Comparison of ENCODE assay signal across 1 cellular context in the genomic region with DNA sequence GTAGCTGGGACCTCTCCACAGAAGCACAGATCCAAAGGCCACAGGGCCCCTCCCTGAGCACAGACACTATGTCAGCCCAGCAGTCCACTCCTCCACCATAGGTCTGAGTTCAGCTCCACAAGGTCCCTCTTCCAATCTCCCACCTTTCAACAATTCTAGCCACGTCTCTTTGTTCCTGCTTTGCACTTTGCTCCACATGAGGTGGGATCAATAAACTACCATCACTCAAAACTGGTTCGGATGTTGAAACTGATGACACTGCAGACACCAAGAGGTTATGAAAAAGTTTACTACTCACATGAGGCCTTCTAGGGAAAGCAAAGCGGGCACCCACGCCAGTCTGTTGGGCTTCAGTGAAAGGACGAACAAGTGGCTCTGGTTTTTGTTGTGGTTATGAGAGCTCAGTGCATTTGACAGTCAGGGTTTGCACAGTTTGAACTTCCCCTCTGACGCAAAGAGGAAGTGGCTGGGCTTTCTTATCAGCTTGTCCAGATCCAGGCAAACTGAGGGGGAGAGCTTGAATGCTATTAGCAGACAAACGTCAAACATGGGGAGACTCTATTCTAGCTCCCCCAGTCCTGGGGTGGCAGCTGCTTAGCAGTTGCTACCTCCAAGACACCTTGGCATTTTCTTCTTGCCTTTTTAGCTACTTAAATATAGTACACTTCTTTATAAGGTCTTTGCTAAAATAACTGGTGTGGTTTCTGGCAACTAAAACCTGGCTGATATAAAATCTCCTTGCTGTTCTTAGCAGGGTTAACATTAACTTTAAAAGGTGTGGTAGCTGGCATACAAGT.
A peak's percentile ranks its signal among the peaks of the same experiment; 100 is the strongest.
TF ChIP-seq lines count a peak whose summit lies in the region.

No MANE protein-coding gene starts in this region.

TF ChIP-seq in K562, 482 proteins besides CTCF, POLR2A, EP300 and RAD21 (continued from another document and continues in another):
- TF ChIP-seq, protein P1, sequence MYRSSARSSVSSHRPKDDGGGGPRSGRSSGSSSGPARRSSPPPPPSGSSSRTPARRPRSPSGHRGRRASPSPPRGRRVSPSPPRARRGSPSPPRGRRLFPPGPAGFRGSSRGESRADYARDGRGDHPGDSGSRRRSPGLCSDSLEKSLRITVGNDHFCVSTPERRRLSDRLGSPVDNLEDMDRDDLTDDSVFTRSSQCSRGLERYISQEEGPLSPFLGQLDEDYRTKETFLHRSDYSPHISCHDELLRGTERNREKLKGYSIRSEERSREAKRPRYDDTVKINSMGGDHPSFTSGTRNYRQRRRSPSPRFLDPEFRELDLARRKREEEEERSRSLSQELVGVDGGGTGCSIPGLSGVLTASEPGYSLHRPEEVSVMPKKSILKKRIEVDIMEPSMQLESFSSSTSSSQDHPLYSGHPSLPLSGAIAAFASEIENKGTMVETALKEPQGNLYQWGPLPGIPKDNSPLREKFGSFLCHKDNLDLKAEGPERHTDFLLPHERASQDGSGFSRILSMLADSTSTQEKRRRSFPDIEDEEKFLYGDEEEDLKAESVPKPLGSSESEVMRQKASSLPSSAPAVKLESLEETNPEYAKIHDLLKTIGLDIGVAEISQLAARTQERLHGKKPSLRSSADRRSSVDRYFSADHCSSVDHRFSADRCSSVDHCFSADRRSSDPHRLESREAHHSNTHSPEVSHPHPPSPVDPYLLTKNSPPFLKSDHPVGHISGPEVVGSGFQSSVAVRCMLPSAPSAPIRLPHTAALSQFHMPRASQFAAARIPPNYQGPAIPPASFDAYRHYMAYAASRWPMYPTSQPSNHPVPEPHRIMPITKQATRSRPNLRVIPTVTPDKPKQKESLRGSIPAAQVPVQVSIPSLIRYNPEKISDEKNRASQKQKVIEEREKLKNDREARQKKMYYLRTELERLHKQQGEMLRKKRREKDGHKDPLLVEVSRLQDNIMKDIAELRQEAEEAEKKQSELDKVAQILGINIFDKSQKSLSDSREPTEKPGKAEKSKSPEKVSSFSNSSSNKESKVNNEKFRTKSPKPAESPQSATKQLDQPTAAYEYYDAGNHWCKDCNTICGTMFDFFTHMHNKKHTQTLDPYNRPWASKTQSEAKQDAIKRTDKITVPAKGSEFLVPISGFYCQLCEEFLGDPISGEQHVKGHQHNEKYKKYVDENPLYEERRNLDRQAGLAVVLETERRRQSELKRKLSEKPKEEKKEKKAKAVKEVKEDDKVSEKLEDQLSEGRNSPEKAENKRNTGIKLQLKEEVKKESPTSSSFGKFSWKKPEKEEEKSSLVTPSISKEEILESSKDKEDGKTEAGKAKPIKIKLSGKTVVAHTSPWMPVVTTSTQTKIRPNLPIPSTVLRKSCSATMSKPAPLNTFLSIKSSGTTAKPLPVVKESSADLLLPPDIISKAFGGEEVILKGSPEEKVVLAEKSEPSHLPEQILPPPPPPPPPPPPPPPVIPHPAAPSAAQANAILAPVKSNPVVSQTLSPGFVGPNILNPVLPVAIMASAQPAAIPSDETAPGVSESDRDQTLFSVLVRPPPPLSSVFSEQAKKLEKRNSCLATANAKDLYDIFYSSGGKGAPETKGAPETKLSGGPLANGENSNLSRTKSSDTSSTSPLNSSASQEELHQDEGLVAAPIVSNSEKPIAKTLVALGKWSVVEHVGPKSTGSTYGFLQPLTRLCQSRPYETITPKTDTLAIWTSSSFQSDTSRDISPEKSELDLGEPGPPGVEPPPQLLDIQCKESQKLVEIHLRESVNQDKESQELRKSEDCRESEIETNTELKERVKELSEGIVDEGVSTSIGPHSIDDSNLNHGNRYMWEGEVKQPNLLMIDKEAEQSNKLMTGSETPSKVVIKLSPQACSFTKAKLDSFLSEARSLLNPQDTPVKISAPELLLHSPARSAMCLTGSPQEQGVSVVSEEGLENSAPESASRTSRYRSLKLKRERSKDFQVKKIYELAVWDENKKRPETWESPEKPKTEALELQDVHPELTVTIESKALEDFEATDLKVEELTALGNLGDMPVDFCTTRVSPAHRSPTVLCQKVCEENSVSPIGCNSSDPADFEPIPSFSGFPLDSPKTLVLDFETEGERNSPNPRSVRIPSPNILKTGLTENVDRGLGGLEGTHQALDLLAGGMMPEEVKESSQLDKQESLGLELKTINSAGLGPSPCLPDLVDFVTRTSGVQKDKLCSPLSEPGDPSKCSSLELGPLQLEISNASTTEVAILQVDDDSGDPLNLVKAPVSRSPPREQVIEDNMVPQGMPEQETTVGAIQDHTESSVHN (IDR thresholded peaks at IDR 0.05; ENCODE audit: borderline replicate concordance in 1 of 2, low read depth in 1 of 2): peak; percentile 62 to 83; a peak in 3 of 4 replicates
- peak; percentile 97 for TF ChIP-seq TEAD4 (IDR thresholded peaks at IDR 0.05; ENCODE audit: low read length)
- TF ChIP-seq TEAD4 (CRISPR knock-in tag; IDR thresholded peaks at IDR 0.05; ENCODE audit: borderline replicate concordance): no peak
- peak; percentile 99 for TF ChIP-seq SMARCE1 (IDR thresholded peaks at IDR 0.05)
- peak; percentile 97 for TF ChIP-seq MTA3 (IDR thresholded peaks at IDR 0.05; ENCODE audit: borderline replicate concordance)
- TF ChIP-seq TRIM24 (IDR thresholded peaks at IDR 0.05): peak; percentile 90 to 92
- peak; percentile 43; the same call in 1 of the 2 replicates for TF ChIP-seq ZNF239 (CRISPR knock-in tag; IDR thresholded peaks at IDR 0.05)
- TF ChIP-seq RNF2 (IDR thresholded peaks at IDR 0.05): peak; percentile 99
- TF ChIP-seq FOXA3 (CRISPR knock-in tag; conservative IDR thresholded peaks at IDR 0.05 in 1 of 2, IDR thresholded peaks at IDR 0.05 in 1 of 2): peak in 1 of 2 experiments; percentile 56; a peak in 1 of 4 replicates
- TF ChIP-seq ZZZ3 (IDR thresholded peaks at IDR 0.05): no peak
- TF ChIP-seq, protein P2, sequence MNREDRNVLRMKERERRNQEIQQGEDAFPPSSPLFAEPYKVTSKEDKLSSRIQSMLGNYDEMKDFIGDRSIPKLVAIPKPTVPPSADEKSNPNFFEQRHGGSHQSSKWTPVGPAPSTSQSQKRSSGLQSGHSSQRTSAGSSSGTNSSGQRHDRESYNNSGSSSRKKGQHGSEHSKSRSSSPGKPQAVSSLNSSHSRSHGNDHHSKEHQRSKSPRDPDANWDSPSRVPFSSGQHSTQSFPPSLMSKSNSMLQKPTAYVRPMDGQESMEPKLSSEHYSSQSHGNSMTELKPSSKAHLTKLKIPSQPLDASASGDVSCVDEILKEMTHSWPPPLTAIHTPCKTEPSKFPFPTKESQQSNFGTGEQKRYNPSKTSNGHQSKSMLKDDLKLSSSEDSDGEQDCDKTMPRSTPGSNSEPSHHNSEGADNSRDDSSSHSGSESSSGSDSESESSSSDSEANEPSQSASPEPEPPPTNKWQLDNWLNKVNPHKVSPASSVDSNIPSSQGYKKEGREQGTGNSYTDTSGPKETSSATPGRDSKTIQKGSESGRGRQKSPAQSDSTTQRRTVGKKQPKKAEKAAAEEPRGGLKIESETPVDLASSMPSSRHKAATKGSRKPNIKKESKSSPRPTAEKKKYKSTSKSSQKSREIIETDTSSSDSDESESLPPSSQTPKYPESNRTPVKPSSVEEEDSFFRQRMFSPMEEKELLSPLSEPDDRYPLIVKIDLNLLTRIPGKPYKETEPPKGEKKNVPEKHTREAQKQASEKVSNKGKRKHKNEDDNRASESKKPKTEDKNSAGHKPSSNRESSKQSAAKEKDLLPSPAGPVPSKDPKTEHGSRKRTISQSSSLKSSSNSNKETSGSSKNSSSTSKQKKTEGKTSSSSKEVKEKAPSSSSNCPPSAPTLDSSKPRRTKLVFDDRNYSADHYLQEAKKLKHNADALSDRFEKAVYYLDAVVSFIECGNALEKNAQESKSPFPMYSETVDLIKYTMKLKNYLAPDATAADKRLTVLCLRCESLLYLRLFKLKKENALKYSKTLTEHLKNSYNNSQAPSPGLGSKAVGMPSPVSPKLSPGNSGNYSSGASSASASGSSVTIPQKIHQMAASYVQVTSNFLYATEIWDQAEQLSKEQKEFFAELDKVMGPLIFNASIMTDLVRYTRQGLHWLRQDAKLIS (CRISPR knock-in tag; IDR thresholded peaks at IDR 0.05): peak; percentile 61; the same call in 1 of the 2 replicates
- peak; percentile 93 for TF ChIP-seq STAT5A (IDR thresholded peaks at IDR 0.05; ENCODE audit: borderline replicate concordance, low read length)
- TF ChIP-seq CBX3 (IDR thresholded peaks at IDR 0.05; ENCODE audit: borderline replicate concordance in 1 of 2, low read length in 2 of 2): peak in 1 of 2 experiments; percentile 83; a peak in 1 of 3 replicates
- TF ChIP-seq, protein P3, sequence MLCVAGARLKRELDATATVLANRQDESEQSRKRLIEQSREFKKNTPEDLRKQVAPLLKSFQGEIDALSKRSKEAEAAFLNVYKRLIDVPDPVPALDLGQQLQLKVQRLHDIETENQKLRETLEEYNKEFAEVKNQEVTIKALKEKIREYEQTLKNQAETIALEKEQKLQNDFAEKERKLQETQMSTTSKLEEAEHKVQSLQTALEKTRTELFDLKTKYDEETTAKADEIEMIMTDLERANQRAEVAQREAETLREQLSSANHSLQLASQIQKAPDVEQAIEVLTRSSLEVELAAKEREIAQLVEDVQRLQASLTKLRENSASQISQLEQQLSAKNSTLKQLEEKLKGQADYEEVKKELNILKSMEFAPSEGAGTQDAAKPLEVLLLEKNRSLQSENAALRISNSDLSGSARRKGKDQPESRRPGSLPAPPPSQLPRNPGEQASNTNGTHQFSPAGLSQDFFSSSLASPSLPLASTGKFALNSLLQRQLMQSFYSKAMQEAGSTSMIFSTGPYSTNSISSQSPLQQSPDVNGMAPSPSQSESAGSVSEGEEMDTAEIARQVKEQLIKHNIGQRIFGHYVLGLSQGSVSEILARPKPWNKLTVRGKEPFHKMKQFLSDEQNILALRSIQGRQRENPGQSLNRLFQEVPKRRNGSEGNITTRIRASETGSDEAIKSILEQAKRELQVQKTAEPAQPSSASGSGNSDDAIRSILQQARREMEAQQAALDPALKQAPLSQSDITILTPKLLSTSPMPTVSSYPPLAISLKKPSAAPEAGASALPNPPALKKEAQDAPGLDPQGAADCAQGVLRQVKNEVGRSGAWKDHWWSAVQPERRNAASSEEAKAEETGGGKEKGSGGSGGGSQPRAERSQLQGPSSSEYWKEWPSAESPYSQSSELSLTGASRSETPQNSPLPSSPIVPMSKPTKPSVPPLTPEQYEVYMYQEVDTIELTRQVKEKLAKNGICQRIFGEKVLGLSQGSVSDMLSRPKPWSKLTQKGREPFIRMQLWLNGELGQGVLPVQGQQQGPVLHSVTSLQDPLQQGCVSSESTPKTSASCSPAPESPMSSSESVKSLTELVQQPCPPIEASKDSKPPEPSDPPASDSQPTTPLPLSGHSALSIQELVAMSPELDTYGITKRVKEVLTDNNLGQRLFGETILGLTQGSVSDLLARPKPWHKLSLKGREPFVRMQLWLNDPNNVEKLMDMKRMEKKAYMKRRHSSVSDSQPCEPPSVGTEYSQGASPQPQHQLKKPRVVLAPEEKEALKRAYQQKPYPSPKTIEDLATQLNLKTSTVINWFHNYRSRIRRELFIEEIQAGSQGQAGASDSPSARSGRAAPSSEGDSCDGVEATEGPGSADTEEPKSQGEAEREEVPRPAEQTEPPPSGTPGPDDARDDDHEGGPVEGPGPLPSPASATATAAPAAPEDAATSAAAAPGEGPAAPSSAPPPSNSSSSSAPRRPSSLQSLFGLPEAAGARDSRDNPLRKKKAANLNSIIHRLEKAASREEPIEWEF (CRISPR knock-in tag; IDR thresholded peaks at IDR 0.05): peak; percentile 51; the same call in 1 of the 2 replicates
- TF ChIP-seq, protein P4, sequence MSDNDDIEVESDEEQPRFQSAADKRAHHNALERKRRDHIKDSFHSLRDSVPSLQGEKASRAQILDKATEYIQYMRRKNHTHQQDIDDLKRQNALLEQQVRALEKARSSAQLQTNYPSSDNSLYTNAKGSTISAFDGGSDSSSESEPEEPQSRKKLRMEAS (CRISPR knock-in tag; IDR thresholded peaks at IDR 0.05): peak; percentile 74
- TF ChIP-seq, protein P5, sequence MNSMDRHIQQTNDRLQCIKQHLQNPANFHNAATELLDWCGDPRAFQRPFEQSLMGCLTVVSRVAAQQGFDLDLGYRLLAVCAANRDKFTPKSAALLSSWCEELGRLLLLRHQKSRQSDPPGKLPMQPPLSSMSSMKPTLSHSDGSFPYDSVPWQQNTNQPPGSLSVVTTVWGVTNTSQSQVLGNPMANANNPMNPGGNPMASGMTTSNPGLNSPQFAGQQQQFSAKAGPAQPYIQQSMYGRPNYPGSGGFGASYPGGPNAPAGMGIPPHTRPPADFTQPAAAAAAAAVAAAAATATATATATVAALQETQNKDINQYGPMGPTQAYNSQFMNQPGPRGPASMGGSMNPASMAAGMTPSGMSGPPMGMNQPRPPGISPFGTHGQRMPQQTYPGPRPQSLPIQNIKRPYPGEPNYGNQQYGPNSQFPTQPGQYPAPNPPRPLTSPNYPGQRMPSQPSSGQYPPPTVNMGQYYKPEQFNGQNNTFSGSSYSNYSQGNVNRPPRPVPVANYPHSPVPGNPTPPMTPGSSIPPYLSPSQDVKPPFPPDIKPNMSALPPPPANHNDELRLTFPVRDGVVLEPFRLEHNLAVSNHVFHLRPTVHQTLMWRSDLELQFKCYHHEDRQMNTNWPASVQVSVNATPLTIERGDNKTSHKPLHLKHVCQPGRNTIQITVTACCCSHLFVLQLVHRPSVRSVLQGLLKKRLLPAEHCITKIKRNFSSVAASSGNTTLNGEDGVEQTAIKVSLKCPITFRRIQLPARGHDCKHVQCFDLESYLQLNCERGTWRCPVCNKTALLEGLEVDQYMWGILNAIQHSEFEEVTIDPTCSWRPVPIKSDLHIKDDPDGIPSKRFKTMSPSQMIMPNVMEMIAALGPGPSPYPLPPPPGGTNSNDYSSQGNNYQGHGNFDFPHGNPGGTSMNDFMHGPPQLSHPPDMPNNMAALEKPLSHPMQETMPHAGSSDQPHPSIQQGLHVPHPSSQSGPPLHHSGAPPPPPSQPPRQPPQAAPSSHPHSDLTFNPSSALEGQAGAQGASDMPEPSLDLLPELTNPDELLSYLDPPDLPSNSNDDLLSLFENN (IDR thresholded peaks at IDR 0.05; ENCODE audit: low read depth in 2 of 2, low read length in 2 of 2): peak in 1 of 2 experiments; percentile 95; a peak in 2 of 4 replicates
- peak; percentile 95 for TF ChIP-seq NCOA1 (IDR thresholded peaks at IDR 0.05; ENCODE audit: low read depth)
- peak; percentile 89 for TF ChIP-seq NFRKB (IDR thresholded peaks at IDR 0.05; ENCODE audit: low read depth)
- TF ChIP-seq ZFPM2 (CRISPR knock-in tag; IDR thresholded peaks at IDR 0.05): 0 out of 2 replicates have a peak, but pooled peaks have one; percentile 21
- no peak for TF ChIP-seq PRPF4 (IDR thresholded peaks at IDR 0.05; ENCODE audit: insufficient read depth, low read depth, low read length, poor library complexity, severe bottlenecking)
- 0 out of 2 replicates have a peak, but pooled peaks have one; percentile 30 for TF ChIP-seq ZNF165 (CRISPR knock-in tag; IDR thresholded peaks at IDR 0.05; ENCODE audit: borderline replicate concordance)
- peak; percentile 27; the same call in 1 of the 2 replicates for TF ChIP-seq MIER1 (IDR thresholded peaks at IDR 0.05; ENCODE audit: low read depth)
- TF ChIP-seq EWSR1 (IDR thresholded peaks at IDR 0.05; ENCODE audit: borderline replicate concordance, low read depth, partially characterized antibody): no peak
- peak in 1 of 2 experiments; percentile 95; a peak in 2 of 4 replicates for TF ChIP-seq HDAC1 (IDR thresholded peaks at IDR 0.05)
- no peak for TF ChIP-seq SIN3B (IDR thresholded peaks at IDR 0.05; ENCODE audit: low read depth)
- peak; percentile 98 for TF ChIP-seq CREM (IDR thresholded peaks at IDR 0.05; ENCODE audit: low read depth)
- TF ChIP-seq RUNX1 (IDR thresholded peaks at IDR 0.05; ENCODE audit: low read depth): 0 out of 2 replicates have a peak, but pooled peaks have one; percentile 71
- TF ChIP-seq ZNF444 (CRISPR knock-in tag; IDR thresholded peaks at IDR 0.05): peak; percentile 27; the same call in 1 of the 2 replicates
- TF ChIP-seq NFATC3 (IDR thresholded peaks at IDR 0.05): no peak
- TF ChIP-seq GABPB2 (CRISPR knock-in tag; conservative IDR thresholded peaks at IDR 0.05): no peak
- no peak for TF ChIP-seq SIX5 (IDR thresholded peaks at IDR 0.05; ENCODE audit: borderline replicate concordance in 1 of 2, insufficient read depth in 1 of 2, low read depth in 1 of 2, low read length in 2 of 2)
